ENCODE assay signal across 26 cellular contexts in genomic region chr1:13430495-13430894, GRCh38. TPM values are rescaled to one million over a fixed set of nuclear protein-coding genes. Genes with fewer than 3 reads are reported as not detected.
DNase-seq lines count a peak whose midpoint lies in the region; ATAC-seq and TF ChIP-seq lines count a peak whose summit lies in the region.
"Had no signal": no experiment of that assay in that cellular context is flagged by ENCODE, and none has a peak within 500 bp of the region (broad histone marks: within the 10 kb centered on the region; RNA-seq: fewer than 3 reads in every experiment).

No MANE protein-coding gene starts in this region.

- no peak overlapping the region for H3K4me2 ChIP-seq in osteoblast (ENCODE audit: insufficient read depth, low read length)
- H3K4me2 ChIP-seq: A549 had no signal

- no peaks in the 10 kb centered on the region for H3K4me1 Mint-ChIP-seq in natural killer cell treated with Interleukin-12 subunit alpha and Interleukin-12 subunit beta and Interleukin-15 and Interleukin-18, amount 100 ng/mL, for 72 hours (ENCODE audit: low read depth in 2 of 2)
- H3K4me1 Mint-ChIP-seq in natural killer cell: no peaks in the 10 kb centered on the region
- H3K4me1 Mint-ChIP-seq: B cell; CD14-positive monocyte; CD4-positive, alpha-beta memory T cell; CD4-positive, CD25-positive, alpha-beta regulatory T cell; CD8-positive, alpha-beta memory T cell had no signal

- peak; percentile 27 to 40 for ATAC-seq in natural killer cell treated with Interleukin-12 subunit alpha and Interleukin-12 subunit beta and Interleukin-15 and Interleukin-18, amount 100 ng/mL, for 72 hours
- ATAC-seq in natural killer cell: no peak
- ATAC-seq in GM21717 (IDR thresholded peaks at IDR 0.05; ENCODE audit: unreplicated experiment): no peak
- ATAC-seq: A549, GM12878 had no signal

- 92 to 98% methylated on average over 7 to 13 of the region's 13 CpGs for WGBS in lower leg skin, 2 donors

- H2AFZ ChIP-seq in osteoblast (ENCODE audit: low read length): no peak overlapping the region

- no peak for TF ChIP-seq POLR2A in lower leg skin (IDR thresholded peaks at IDR 0.05)

- peaks cover 0 to 8% of the 10 kb centered on the region in 2 donors for H3K27me3 Mint-ChIP-seq in natural killer cell treated with Interleukin-12 subunit alpha and Interleukin-12 subunit beta and Interleukin-15 and Interleukin-18, amount 100 ng/mL, for 72 hours
- no peaks in the 10 kb centered on the region for H3K27me3 Mint-ChIP-seq in natural killer cell (ENCODE audit: low read depth in 2 of 2)

- H3K9me3 ChIP-seq in osteoblast (ENCODE audit: low read depth, low read length): no peaks in the 10 kb centered on the region
- H3K9me3 ChIP-seq: A549 had no signal

- no peaks in the 10 kb centered on the region for H3K79me2 ChIP-seq in osteoblast (ENCODE audit: insufficient read depth, low read length)

- no peak for DNase-seq in natural killer cell treated with Interleukin-12 subunit alpha and Interleukin-12 subunit beta and Interleukin-15 and Interleukin-18, amount 100 ng/mL, for 72 hours (ENCODE audit: low spot score)
- DNase-seq in natural killer cell (no peak), osteoblast (ENCODE audit: insufficient read length, low spot score, missing footprints) (peak; percentile 38), lower leg skin (ENCODE audit: low spot score in 2 of 2) (no peak)
- DNase-seq: AML-193; C1 segment of cervical spinal cord; CD4-positive, alpha-beta memory T cell; CD4-positive, CD25-positive, alpha-beta regulatory T cell; CD8-positive, alpha-beta memory T cell; COR-L47; DMS 273 treated with DMSO at 0.1 percent for 48 hours; DMS153; DMS53; DMS79; DND-41; EL; GDM1 had no signal

- H3K27ac ChIP-seq in osteoblast (ENCODE audit: low read depth, low read length): no peak overlapping the region
- H3K27ac ChIP-seq: 22Rv1, A549 had no signal

- no peaks in the 10 kb centered on the region for H3K4me1 ChIP-seq in osteoblast (ENCODE audit: insufficient read depth, low read length)
- H3K4me1 ChIP-seq: A549 had no signal

- no peaks in the 10 kb centered on the region for H4K20me1 ChIP-seq in osteoblast (ENCODE audit: insufficient read depth, low read length)

- intact Hi-C loops in natural killer cell (cut with micrococcal nuclease): no loop called here
- intact Hi-C loops in lower leg skin (cut with DNase I; ENCODE audit: low total_unique reads): no loop called here

- H3K36me3 ChIP-seq in osteoblast (ENCODE audit: insufficient read depth, low read length): no peaks in the 10 kb centered on the region

- no peak overlapping the region for H3K4me3 ChIP-seq in osteoblast (ENCODE audit: insufficient read depth, low read length)
- no peak overlapping the region for H3K4me3 ChIP-seq in lower leg skin (ENCODE audit: low read depth, poor library complexity, severe bottlenecking)
- H3K4me3 ChIP-seq: A549, GM12878 had no signal

- H3K4me3 Mint-ChIP-seq in natural killer cell treated with Interleukin-12 subunit alpha and Interleukin-12 subunit beta and Interleukin-15 and Interleukin-18, amount 100 ng/mL, for 72 hours: no peak overlapping the region
- H3K4me3 Mint-ChIP-seq in natural killer cell: no peak overlapping the region
- H3K4me3 Mint-ChIP-seq: B cell; CD14-positive monocyte; CD4-positive, alpha-beta memory T cell; CD4-positive, CD25-positive, alpha-beta regulatory T cell; CD8-positive, alpha-beta memory T cell had no signal

- H3K36me3 Mint-ChIP-seq in natural killer cell treated with Interleukin-12 subunit alpha and Interleukin-12 subunit beta and Interleukin-15 and Interleukin-18, amount 100 ng/mL, for 72 hours: no peaks in the 10 kb centered on the region
- H3K36me3 Mint-ChIP-seq in natural killer cell: no peaks in the 10 kb centered on the region
- H3K36me3 Mint-ChIP-seq: CD14-positive monocyte; CD4-positive, alpha-beta memory T cell; CD4-positive, CD25-positive, alpha-beta regulatory T cell; CD8-positive, alpha-beta memory T cell had no signal

- no peak for TF ChIP-seq CTCF in natural killer cell (IDR thresholded peaks at IDR 0.05)
- no peak for TF ChIP-seq CTCF in osteoblast (IDR thresholded peaks at IDR 0.05; ENCODE audit: extremely low read depth, low read depth, low read length)
- no peak for TF ChIP-seq CTCF in lower leg skin (IDR thresholded peaks at IDR 0.05)

- no peak overlapping the region for H3K27ac Mint-ChIP-seq in natural killer cell treated with Interleukin-12 subunit alpha and Interleukin-12 subunit beta and Interleukin-15 and Interleukin-18, amount 100 ng/mL, for 72 hours
- H3K27ac Mint-ChIP-seq in natural killer cell: no peak overlapping the region
- H3K27ac Mint-ChIP-seq: B cell; CD4-positive, alpha-beta memory T cell; CD4-positive, CD25-positive, alpha-beta regulatory T cell; CD8-positive, alpha-beta memory T cell had no signal

- no peaks in the 10 kb centered on the region for H3K9me3 Mint-ChIP-seq in natural killer cell treated with Interleukin-12 subunit alpha and Interleukin-12 subunit beta and Interleukin-15 and Interleukin-18, amount 100 ng/mL, for 72 hours
- H3K9me3 Mint-ChIP-seq in natural killer cell: no peaks in the 10 kb centered on the region

- H3K27me3 ChIP-seq in osteoblast (ENCODE audit: insufficient read depth, low read length): no peaks in the 10 kb centered on the region

RNA-seq across cellular contexts. Expression of gene PRAMEF20, which starts 20.2 kb away (rescaled TPM):
- total RNA-seq in natural killer cell treated with Interleukin-12 subunit alpha and Interleukin-12 subunit beta and Interleukin-15 and Interleukin-18, amount 100 ng/mL, for 72 hours: not detected
- total RNA-seq in natural killer cell (not detected), osteoblast (not detected in 2 replicates), lower leg skin (not detected)
- total RNA-seq: A172; B cell; CD4-positive, alpha-beta memory T cell; CD4-positive, CD25-positive, alpha-beta regulatory T cell; CD8-positive, alpha-beta memory T cell; Daoy; G401; GM12878 had no signal

RNA-seq across cellular contexts. Expression of gene PRAMEF17, which starts 41.1 kb away (rescaled TPM):
- not detected for total RNA-seq in natural killer cell treated with Interleukin-12 subunit alpha and Interleukin-12 subunit beta and Interleukin-15 and Interleukin-18, amount 100 ng/mL, for 72 hours
- total RNA-seq in natural killer cell (not detected), osteoblast (not detected in 2 replicates), lower leg skin (not detected)
- total RNA-seq: A172; B cell; CD4-positive, alpha-beta memory T cell; CD4-positive, CD25-positive, alpha-beta regulatory T cell; CD8-positive, alpha-beta memory T cell; Daoy; G401; GM12878 had no signal

RNA-seq across cellular contexts. Expression of gene PRAMEF19, which starts 58.7 kb away (rescaled TPM):
- total RNA-seq in natural killer cell treated with Interleukin-12 subunit alpha and Interleukin-12 subunit beta and Interleukin-15 and Interleukin-18, amount 100 ng/mL, for 72 hours: not detected
- total RNA-seq in natural killer cell (not detected), osteoblast (not detected in 2 replicates), lower leg skin (not detected)
- total RNA-seq: A172; B cell; CD4-positive, alpha-beta memory T cell; CD4-positive, CD25-positive, alpha-beta regulatory T cell; CD8-positive, alpha-beta memory T cell; Daoy; G401; GM12878 had no signal

Comparison
In these comparisons a context has a peak if more than half of its experiments do, and no peak if none do; other contexts are left out.
1. ATAC-seq: peak in natural killer cell treated with Interleukin-12 subunit alpha and Interleukin-12 subunit beta and Interleukin-15 and Interleukin-18, amount 100 ng/mL, for 72 hours (2 of 2); none in natural killer cell (0 of 3) and GM21717 (single experiment).